In the genomic region with DNA sequence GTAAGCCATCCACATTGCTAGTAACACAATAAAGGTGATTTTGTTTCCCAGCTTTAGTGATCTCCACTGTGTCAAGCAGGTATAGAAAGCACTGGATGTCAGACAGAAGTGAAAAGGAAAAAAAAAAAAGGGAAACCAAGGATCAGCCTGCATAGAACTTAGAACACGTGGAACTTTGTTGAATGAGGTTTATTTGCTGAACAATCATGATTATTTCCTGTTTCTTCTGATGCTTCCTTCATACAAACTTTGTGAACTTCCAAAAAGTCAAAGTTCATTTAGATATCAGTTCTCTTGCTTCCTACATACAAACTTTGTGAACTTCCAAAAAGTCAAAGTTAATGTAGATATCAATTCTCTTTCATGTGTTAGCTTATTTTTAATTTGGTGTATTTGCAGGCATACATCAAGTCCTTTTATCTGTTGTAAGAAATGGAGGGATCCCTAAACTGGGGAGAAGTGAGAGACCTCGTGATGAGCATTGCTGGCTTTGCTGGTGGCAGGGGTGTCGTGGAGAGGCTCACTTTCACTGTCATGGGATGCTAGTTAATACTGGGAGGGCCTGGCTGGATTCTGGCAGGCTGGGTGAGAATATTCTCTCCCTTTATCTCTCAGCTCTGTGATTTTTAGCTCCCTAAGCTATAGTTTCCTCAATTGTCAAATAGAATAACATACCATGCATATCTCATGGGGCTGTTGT, we compare ENCODE assay signal across 3 cellular contexts.
TF ChIP-seq lines count a peak whose summit lies in the region.

No MANE protein-coding gene starts in this region.

TF ChIP-seq in liver, 16 proteins besides CTCF, POLR2A, EP300 and RAD21:
- TF ChIP-seq, protein P1, sequence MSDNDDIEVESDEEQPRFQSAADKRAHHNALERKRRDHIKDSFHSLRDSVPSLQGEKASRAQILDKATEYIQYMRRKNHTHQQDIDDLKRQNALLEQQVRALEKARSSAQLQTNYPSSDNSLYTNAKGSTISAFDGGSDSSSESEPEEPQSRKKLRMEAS (IDR thresholded peaks at IDR 0.05), result peak; percentile 94
- TF ChIP-seq YY1 (IDR thresholded peaks at IDR 0.05) (peak; percentile 42), FOXA2 (IDR thresholded peaks at IDR 0.05) (peak; percentile 24), JUND (IDR thresholded peaks at IDR 0.05) (peak in 1 of 2 donors; percentile 20), HNF4A (conservative IDR thresholded peaks at IDR 0.05) (peak; percentile 55 to 62), SP1 (IDR thresholded peaks at IDR 0.05) (peak; percentile 66), REST (IDR thresholded peaks at IDR 0.05) (no peak), RXRA (IDR thresholded peaks at IDR 0.05) (peak; percentile 83 to 85), NR2F2 (IDR thresholded peaks at IDR 0.05) (peak; percentile 25), EGR1 (IDR thresholded peaks at IDR 0.05; ENCODE audit: low read depth in 2 of 2) (peak in 1 of 2 donors; percentile 71), GABPA (IDR thresholded peaks at IDR 0.05 in 1 of 2, conservative IDR thresholded peaks at IDR 0.05 in 1 of 2) (no peak), HNF4G (IDR thresholded peaks at IDR 0.05) (peak; percentile 21)
- TF ChIP-seq, protein P2, sequence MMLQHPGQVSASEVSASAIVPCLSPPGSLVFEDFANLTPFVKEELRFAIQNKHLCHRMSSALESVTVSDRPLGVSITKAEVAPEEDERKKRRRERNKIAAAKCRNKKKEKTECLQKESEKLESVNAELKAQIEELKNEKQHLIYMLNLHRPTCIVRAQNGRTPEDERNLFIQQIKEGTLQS (IDR thresholded peaks at IDR 0.05), result no peak

TF ChIP-seq in HepG2, 621 proteins besides CTCF, POLR2A, EP300 and RAD21:
- TF ChIP-seq TMF1 (CRISPR knock-in tag; IDR thresholded peaks at IDR 0.05; ENCODE audit: low read depth) (no peak), NPAS2 (CRISPR knock-in tag; IDR thresholded peaks at IDR 0.05; ENCODE audit: borderline replicate concordance) (no peak)
TF ChIP-seq in HepG2: peak in this region for 0.

TF ChIP-seq in endothelial cell of umbilical vein, 7 proteins besides CTCF, POLR2A, EP300 and RAD21:
- TF ChIP-seq JUN (IDR thresholded peaks at IDR 0.05; ENCODE audit: borderline replicate concordance, insufficient read depth, insufficient read length, low read depth), result no peak
